10 cellular contexts compared by ENCODE assay signal in genomic region chr10:89413398-89413912, GRCh38. TPM values are rescaled to one million over a fixed set of nuclear protein-coding genes. Genes with fewer than 3 reads are reported as not detected.
DNase-seq lines count a peak whose midpoint lies in the region; ATAC-seq, FAIRE-seq and TF ChIP-seq lines count a peak whose summit lies in the region.
"Had no signal": no experiment of that assay in that cellular context is flagged by ENCODE, and none has a peak within 500 bp of the region (broad histone marks: within the 10 kb centered on the region; RNA-seq: fewer than 3 reads in every experiment).

No MANE protein-coding gene starts in this region.

- no peak overlapping the region for H3K27ac ChIP-seq in HepG2 (ENCODE audit: extremely low read length, insufficient read depth, low read length)
- peak overlapping the region; percentile 91 for H3K27ac ChIP-seq in substantia nigra (ENCODE audit: low read depth, low read length, poor library complexity, severe bottlenecking)

- POLR2A ChIA-PET in HepG2 (lab: Yijun Ruan, JAX) = interaction anchor here (0.7 to 1.5 kb wide), 3 partner anchors 21 to 230 kb away, joined by 3 to 13 read pairs (median 3); partner anchors contain the start of gene IFIT1

- TF ChIP-seq EP300 in HepG2 (IDR thresholded peaks at IDR 0.05; ENCODE audit: low read depth in 2 of 2, low read length in 2 of 2) (no peak), HepG2 (CRISPR knock-in tag; IDR thresholded peaks at IDR 0.05; ENCODE audit: borderline replicate concordance) (no peak)

- peak overlapping the region; percentile 94 for H3K27ac Mint-ChIP-seq in T-helper 2 cell treated with Interferon-gamma antibody and Interleukin-4, amounts not matched to agents 5 μg/mL and 100 μg/mL, for 36 hours
- H3K27ac Mint-ChIP-seq in activated naive CD8-positive, alpha-beta T cell treated with anti-CD3 and anti-CD28 coated beads for 36 hours = peak overlapping the region; percentile 91

- peaks cover 0 to 4% of the 10 kb centered on the region in 2 experiments; a peak in 1 of 5 replicates for H3K36me3 ChIP-seq in HepG2 (replicated peaks in 1 of 2; ENCODE audit: control insufficient read depth in 1 of 2, insufficient read depth in 2 of 2, low read length in 2 of 2)

- no peak for DNase-seq in T-helper 2 cell treated with Interferon-gamma antibody and Interleukin-4, amounts not matched to agents 5 μg/mL and 100 μg/mL, for 36 hours (ENCODE audit: low spot score)
- no peak for DNase-seq in T-helper 2 cell
- DNase-seq in activated naive CD8-positive, alpha-beta T cell treated with anti-CD3 and anti-CD28 coated beads for 36 hours = no peak
- no peak for DNase-seq in HepG2 (ENCODE audit: low spot score)
- DNase-seq in substantia nigra (lab: John Stamatoyannopoulos, UW) = no peak
- DNase-seq in NCI-H1436 (lab: John Stamatoyannopoulos, UW) = no peak
- no peak for DNase-seq in HT-29 (ENCODE audit: low spot score)
- DNase-seq: activated CD4-positive, alpha-beta T cell treated with anti-CD3 and anti-CD28 coated beads, Interleukin-2, amount 50 U/mL, for 1 hour; NCI-H1048 had no signal

- peak overlapping the region; percentile 80 for H3K4me2 ChIP-seq in HepG2 (ENCODE audit: low read depth, low read length)

- H3K36me3 Mint-ChIP-seq in T-helper 2 cell treated with Interferon-gamma antibody and Interleukin-4, amounts not matched to agents 5 μg/mL and 100 μg/mL, for 36 hours (ENCODE audit: low read depth) = peaks cover 36% of the 10 kb centered on the region
- peaks cover 35% of the 10 kb centered on the region for H3K36me3 Mint-ChIP-seq in activated naive CD8-positive, alpha-beta T cell treated with anti-CD3 and anti-CD28 coated beads for 36 hours

- H4K20me1 ChIP-seq in HepG2 (ENCODE audit: insufficient read depth, low read length) = no peaks in the 10 kb centered on the region

- in situ Hi-C loops in HepG2 (cut with HindIII; ENCODE audit: extremely low pct_ligation_motif_present, low pct_unique_long_range_greater_than_20kb) = no loop called here

- H3K79me2 ChIP-seq in HepG2 (ENCODE audit: insufficient read depth, low read length) = no peaks in the 10 kb centered on the region

- no peaks in the 10 kb centered on the region for H3K9me3 ChIP-seq in HepG2 (ENCODE audit: low read length)

- WGBS in HepG2 (ENCODE audit: low lambda C conversion rate) = 83% methylated on average over 7 of the region's 7 CpGs

- peaks cover 8% of the 10 kb centered on the region for H3K9me3 Mint-ChIP-seq in T-helper 2 cell treated with Interferon-gamma antibody and Interleukin-4, amounts not matched to agents 5 μg/mL and 100 μg/mL, for 36 hours
- peaks cover 12% of the 10 kb centered on the region for H3K9me3 Mint-ChIP-seq in activated naive CD8-positive, alpha-beta T cell treated with anti-CD3 and anti-CD28 coated beads for 36 hours

- no peak for TF ChIP-seq RAD21 in HepG2 (CRISPR knock-in tag; IDR thresholded peaks at IDR 0.05)

- ATAC-seq in HepG2 (no peak), GM19467 (IDR thresholded peaks at IDR 0.05; ENCODE audit: unreplicated experiment) (no peak)

- intact Hi-C loops in HepG2 (cut with micrococcal nuclease; ENCODE audit: unreplicated experiment) = no loop called here

- CTCF ChIA-PET in HepG2 (lab: Yijun Ruan, JAX; ENCODE audit: low intra/inter-chr PET ratio, low total read pairs) = no interaction called here

- H3K4me3 ChIP-seq in HepG2 (replicated peaks in 1 of 3; ENCODE audit: insufficient read depth in 1 of 3, low read depth in 2 of 3, low read length in 3 of 3) = peak overlapping the region in 2 of 3 experiments; percentile 83 to 95; a peak in 3 of 6 replicates

- peaks cover 53% of the 10 kb centered on the region for H3K4me1 Mint-ChIP-seq in T-helper 2 cell treated with Interferon-gamma antibody and Interleukin-4, amounts not matched to agents 5 μg/mL and 100 μg/mL, for 36 hours (ENCODE audit: low read depth)
- peaks cover 41% of the 10 kb centered on the region for H3K4me1 Mint-ChIP-seq in activated naive CD8-positive, alpha-beta T cell treated with anti-CD3 and anti-CD28 coated beads for 36 hours

- no TSS peak for BruUV-seq in HepG2 (replicated peaks; lab: Mats Ljungman, UMichigan)

- no peak for TF ChIP-seq CTCF in HepG2 (CRISPR knock-in tag; IDR thresholded peaks at IDR 0.05)

- H2AFZ ChIP-seq in HepG2 (ENCODE audit: low read length) = peak overlapping the region; percentile 98

- FAIRE-seq in HepG2 (lab: Jason Lieb, UNC) = no peak

- no peak for TF ChIP-seq POLR2A in HepG2 (IDR thresholded peaks at IDR 0.05; ENCODE audit: insufficient read depth in 1 of 2, low read depth in 2 of 2, low read length in 2 of 2)

- no peaks in the 10 kb centered on the region; a peak in 1 of 5 replicates for H3K27me3 ChIP-seq in HepG2 (ENCODE audit: control insufficient read depth in 1 of 2, insufficient read depth in 2 of 2, low read length in 2 of 2)

- H3K4me3 Mint-ChIP-seq in T-helper 2 cell treated with Interferon-gamma antibody and Interleukin-4, amounts not matched to agents 5 μg/mL and 100 μg/mL, for 36 hours = peak overlapping the region; percentile 90
- H3K4me3 Mint-ChIP-seq in activated naive CD8-positive, alpha-beta T cell treated with anti-CD3 and anti-CD28 coated beads for 36 hours = peak overlapping the region; percentile 83

- peaks cover 28% of the 10 kb centered on the region for H3K4me1 ChIP-seq in HepG2 (ENCODE audit: insufficient read depth, low read length)

- no peak overlapping the region for H3K9ac ChIP-seq in HepG2 (ENCODE audit: insufficient read depth, low read depth, low read length)

- peaks cover 16% of the 10 kb centered on the region for H3K27me3 Mint-ChIP-seq in T-helper 2 cell treated with Interferon-gamma antibody and Interleukin-4, amounts not matched to agents 5 μg/mL and 100 μg/mL, for 36 hours (ENCODE audit: low read depth)
- no peaks in the 10 kb centered on the region for H3K27me3 Mint-ChIP-seq in activated naive CD8-positive, alpha-beta T cell treated with anti-CD3 and anti-CD28 coated beads for 36 hours

RNA-seq across cellular contexts. Expression of gene IFIT5, which starts 0.9 kb away (rescaled TPM):
- 10 to 100 TPM; 15.0 to 16.5 TPM for total RNA-seq in activated naive CD8-positive, alpha-beta T cell treated with anti-CD3 and anti-CD28 coated beads for 36 hours
- 8.3 and 12.5 TPM in 2 replicates for total RNA-seq in HepG2 (2016; rRNA removed; fragmentation: Illumina TruSeq; extraction: Trizol)
- 1.0 and 1.1 TPM in 2 replicates for total RNA-seq in HepG2 (2016; cell fraction: cytosol; rRNA removed; fragmentation: Illumina TruSeq; extraction: Trizol; ENCODE audit: low read depth)
- total RNA-seq in HepG2 (2016; cell fraction: insoluble cytoplasmic fraction; rRNA removed; fragmentation: Illumina TruSeq; extraction: Trizol) = 8.2 and 12.7 TPM in 2 replicates
- 3.3 and 4.0 TPM in 2 replicates for total RNA-seq in HepG2 (2016; cell fraction: membrane; rRNA removed; fragmentation: Illumina TruSeq; extraction: Trizol)
- total RNA-seq in HepG2 (2016; cell fraction: nucleus; rRNA removed; fragmentation: Illumina TruSeq; extraction: Trizol) = 5.6 and 6.4 TPM in 2 replicates
- polyA plus RNA-seq in HepG2 (2011; rRNA removed) = 2.1 and 2.2 TPM in 2 replicates
- 1.0 and 1.7 TPM in 2 replicates for polyA plus RNA-seq in HepG2 (2011; cell fraction: cytosol; rRNA removed)
- polyA plus RNA-seq in HepG2 (2011; cell fraction: nucleus; rRNA removed) = 0.74 and 0.78 TPM in 2 replicates
- polyA plus RNA-seq in HepG2 (2012) = 2.6 and 4.0 TPM in 2 replicates
- 0.29 and 0.33 TPM in 2 replicates for polyA plus RNA-seq in HepG2 (2016; cell fraction: cytosol; fragmentation: Illumina TruSeq; extraction: Trizol; ENCODE audit: low read depth)
- 9.9 and 10.7 TPM in 2 replicates for polyA plus RNA-seq in HepG2 (2016; cell fraction: insoluble cytoplasmic fraction; fragmentation: Illumina TruSeq; extraction: Trizol; ENCODE audit: low read depth)
- polyA plus RNA-seq in HepG2 (2016; cell fraction: membrane; fragmentation: Illumina TruSeq; extraction: Trizol; ENCODE audit: low read depth) = 1.1 TPM in 2 replicates
- polyA plus RNA-seq in HepG2 (2016; cell fraction: nucleus; fragmentation: Illumina TruSeq; extraction: Trizol; ENCODE audit: insufficient read depth, low read depth) = 4.2 TPM in 2 replicates
- 0.96 and 1.1 TPM in 2 replicates for polyA minus RNA-seq in HepG2 (2011; rRNA and poly(A)+ RNA removed; ENCODE audit: low replicate concordance)
- polyA minus RNA-seq in HepG2 (2011; cell fraction: cytosol; rRNA and poly(A)+ RNA removed) = 2.8 and 3.6 TPM in 2 replicates
- 4.4 and 8.3 TPM in 2 replicates for polyA minus RNA-seq in HepG2 (2011; cell fraction: nucleus; rRNA and poly(A)+ RNA removed)
- 3.3 and 6.0 TPM in 2 replicates for total RNA-seq in HT-29 (2014; rRNA removed; shearing (Covaris generic))

RNA-seq across cellular contexts. Expression of gene IFIT1, which starts 21.0 kb away (rescaled TPM):
- 1 to 10 TPM; 7.2 to 9.1 TPM for total RNA-seq in activated naive CD8-positive, alpha-beta T cell treated with anti-CD3 and anti-CD28 coated beads for 36 hours
- 5.5 and 7.5 TPM in 2 replicates for total RNA-seq in HepG2 (2016; rRNA removed; fragmentation: Illumina TruSeq; extraction: Trizol)
- total RNA-seq in HepG2 (2016; cell fraction: cytosol; rRNA removed; fragmentation: Illumina TruSeq; extraction: Trizol; ENCODE audit: low read depth) = 1.0 and 1.2 TPM in 2 replicates
- 5.3 and 6.9 TPM in 2 replicates for total RNA-seq in HepG2 (2016; cell fraction: insoluble cytoplasmic fraction; rRNA removed; fragmentation: Illumina TruSeq; extraction: Trizol)
- 1.8 and 2.7 TPM in 2 replicates for total RNA-seq in HepG2 (2016; cell fraction: membrane; rRNA removed; fragmentation: Illumina TruSeq; extraction: Trizol)
- 1.7 and 2.9 TPM in 2 replicates for total RNA-seq in HepG2 (2016; cell fraction: nucleus; rRNA removed; fragmentation: Illumina TruSeq; extraction: Trizol)
- polyA plus RNA-seq in HepG2 (2011; rRNA removed) = 1.2 and 1.5 TPM in 2 replicates
- polyA plus RNA-seq in HepG2 (2011; cell fraction: cytosol; rRNA removed) = 0.64 and 1.2 TPM in 2 replicates
- polyA plus RNA-seq in HepG2 (2011; cell fraction: nucleus; rRNA removed) = 0.21 and 0.61 TPM in 2 replicates
- polyA plus RNA-seq in HepG2 (2012) = 1.6 and 3.8 TPM in 2 replicates
- 0.47 and 0.49 TPM in 2 replicates for polyA plus RNA-seq in HepG2 (2016; cell fraction: cytosol; fragmentation: Illumina TruSeq; extraction: Trizol; ENCODE audit: low read depth)
- 6.6 and 7.5 TPM in 2 replicates for polyA plus RNA-seq in HepG2 (2016; cell fraction: insoluble cytoplasmic fraction; fragmentation: Illumina TruSeq; extraction: Trizol; ENCODE audit: low read depth)
- 0.80 and 0.81 TPM in 2 replicates for polyA plus RNA-seq in HepG2 (2016; cell fraction: membrane; fragmentation: Illumina TruSeq; extraction: Trizol; ENCODE audit: low read depth)
- polyA plus RNA-seq in HepG2 (2016; cell fraction: nucleus; fragmentation: Illumina TruSeq; extraction: Trizol; ENCODE audit: insufficient read depth, low read depth) = 2.6 and 2.9 TPM in 2 replicates
- polyA minus RNA-seq in HepG2 (2011; rRNA and poly(A)+ RNA removed; ENCODE audit: low replicate concordance) = 0.12 and 1.4 TPM in 2 replicates
- 0.79 and 1.1 TPM in 2 replicates for polyA minus RNA-seq in HepG2 (2011; cell fraction: cytosol; rRNA and poly(A)+ RNA removed)
- polyA minus RNA-seq in HepG2 (2011; cell fraction: nucleus; rRNA and poly(A)+ RNA removed) = 0.64 and 1.4 TPM in 2 replicates
- 5.3 and 8.3 TPM in 2 replicates for total RNA-seq in HT-29 (2014; rRNA removed; shearing (Covaris generic))

RNA-seq across cellular contexts. Expression of gene IFIT1B, which starts 35.6 kb away (rescaled TPM):
- total RNA-seq in activated naive CD8-positive, alpha-beta T cell treated with anti-CD3 and anti-CD28 coated beads for 36 hours = not detected
- total RNA-seq in HepG2 (2016; rRNA removed; fragmentation: Illumina TruSeq; extraction: Trizol) = not detected in 2 replicates
- not detected in 2 replicates for total RNA-seq in HepG2 (2016; cell fraction: cytosol; rRNA removed; fragmentation: Illumina TruSeq; extraction: Trizol; ENCODE audit: low read depth)
- not detected in 2 replicates for total RNA-seq in HepG2 (2016; cell fraction: insoluble cytoplasmic fraction; rRNA removed; fragmentation: Illumina TruSeq; extraction: Trizol)
- not detected in 2 replicates for total RNA-seq in HepG2 (2016; cell fraction: membrane; rRNA removed; fragmentation: Illumina TruSeq; extraction: Trizol)
- total RNA-seq in HepG2 (2016; cell fraction: nucleus; rRNA removed; fragmentation: Illumina TruSeq; extraction: Trizol) = not detected in 2 replicates
- polyA plus RNA-seq in HepG2 (2011; rRNA removed) = not detected in 2 replicates
- not detected in 2 replicates for polyA plus RNA-seq in HepG2 (2011; cell fraction: cytosol; rRNA removed)
- not detected in 2 replicates for polyA plus RNA-seq in HepG2 (2011; cell fraction: nucleus; rRNA removed)
- not detected in 2 replicates for polyA plus RNA-seq in HepG2 (2012)
- not detected in 2 replicates for polyA plus RNA-seq in HepG2 (2016; cell fraction: cytosol; fragmentation: Illumina TruSeq; extraction: Trizol; ENCODE audit: low read depth)
- polyA plus RNA-seq in HepG2 (2016; cell fraction: insoluble cytoplasmic fraction; fragmentation: Illumina TruSeq; extraction: Trizol; ENCODE audit: low read depth) = not detected in 2 replicates
- not detected in 2 replicates for polyA plus RNA-seq in HepG2 (2016; cell fraction: membrane; fragmentation: Illumina TruSeq; extraction: Trizol; ENCODE audit: low read depth)
- polyA plus RNA-seq in HepG2 (2016; cell fraction: nucleus; fragmentation: Illumina TruSeq; extraction: Trizol; ENCODE audit: insufficient read depth, low read depth) = not detected in 2 replicates
- not detected in 2 replicates for polyA minus RNA-seq in HepG2 (2011; rRNA and poly(A)+ RNA removed; ENCODE audit: low replicate concordance)
- not detected in 2 replicates for polyA minus RNA-seq in HepG2 (2011; cell fraction: cytosol; rRNA and poly(A)+ RNA removed)
- polyA minus RNA-seq in HepG2 (2011; cell fraction: nucleus; rRNA and poly(A)+ RNA removed) = not detected in 2 replicates
- not detected in 2 replicates for total RNA-seq in HT-29 (2014; rRNA removed; shearing (Covaris generic))
